9 cellular contexts compared by ENCODE assay signal in the genomic region with DNA sequence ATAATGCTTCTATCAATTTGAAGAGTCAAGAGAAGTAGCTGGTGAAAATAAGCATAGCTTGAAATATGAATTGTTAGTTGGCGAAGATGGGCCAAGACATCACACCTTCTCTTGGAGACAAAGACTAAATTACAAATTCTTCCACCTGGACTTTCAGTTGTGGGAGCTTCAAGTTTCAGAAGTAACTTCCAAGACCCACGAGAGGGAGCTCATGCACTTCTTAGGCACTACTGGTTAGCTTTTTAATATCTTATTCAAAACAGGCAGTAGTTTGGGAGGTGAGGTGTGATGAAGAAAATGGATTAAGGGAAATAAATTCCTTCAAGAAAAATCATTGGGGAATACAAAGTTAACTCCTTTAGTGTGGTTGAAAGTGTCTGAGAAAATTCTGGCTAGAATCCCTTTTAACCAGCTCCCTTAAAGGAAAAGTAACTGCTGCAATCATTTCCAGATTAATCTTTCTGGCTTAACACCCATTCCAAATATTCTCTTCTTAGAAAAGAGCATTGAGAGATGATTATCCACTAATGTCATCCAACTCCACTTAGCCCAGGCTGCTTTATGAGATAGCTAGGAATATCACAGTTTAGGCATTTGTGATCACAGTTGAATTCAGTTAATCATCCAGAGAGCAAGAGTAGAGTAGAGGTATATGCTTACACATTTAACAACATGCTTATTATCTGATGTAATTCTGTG.
DNase-seq lines count a peak whose midpoint lies in the region; ATAC-seq and TF ChIP-seq lines count a peak whose summit lies in the region.
"Had no signal": no experiment of that assay in that cellular context is flagged by ENCODE, and none has a peak within 500 bp of the region (broad histone marks: within the 10 kb centered on the region; RNA-seq: fewer than 3 reads in every experiment).

No MANE protein-coding gene starts in this region.

- ATAC-seq in activated CD8-positive, alpha-beta T cell treated with anti-CD3 and anti-CD28 coated beads for 36 hours = no peak
- ATAC-seq in GM19328 (IDR thresholded peaks at IDR 0.05; ENCODE audit: unreplicated experiment) = no peak
- ATAC-seq in GM21526 (IDR thresholded peaks at IDR 0.05; ENCODE audit: low FRiP score, unreplicated experiment) = no peak

- H3K9me3 ChIP-seq in transverse colon (no peaks in the 10 kb centered on the region), suprapubic skin (no peaks in the 10 kb centered on the region)

- H3K4me1 ChIP-seq in transverse colon (no peaks in the 10 kb centered on the region), suprapubic skin (no peaks in the 10 kb centered on the region)

- no peak for TF ChIP-seq EP300 in transverse colon (IDR thresholded peaks at IDR 0.05; ENCODE audit: low read depth)
- TF ChIP-seq EP300 in suprapubic skin (IDR thresholded peaks at IDR 0.05) = no peak

- H3K27ac Mint-ChIP-seq in activated CD8-positive, alpha-beta T cell treated with anti-CD3 and anti-CD28 coated beads for 36 hours = no peak overlapping the region

- TF ChIP-seq CTCF in GM06990 (IDR thresholded peaks at IDR 0.05; ENCODE audit: insufficient read depth, low read length, poor library complexity, severe bottlenecking) (peak; percentile 32), transverse colon (IDR thresholded peaks at IDR 0.05) (peak; percentile 34 to 49 (median 48)), suprapubic skin (IDR thresholded peaks at IDR 0.05) (peak in 1 of 2 donors; percentile 41)
- TF ChIP-seq CTCF in activated CD8-positive, alpha-beta T cell treated with anti-CD3 and anti-CD28 coated beads for 36 hours (IDR thresholded peaks at IDR 0.05) = no peak

- in situ Hi-C loops in transverse colon (cut with MboI; ENCODE audit: low pct_ligation_motif_present in 1 of 4, low pct_unique_long_range_greater_than_20kb in 1 of 4, low sequenced_read_pairs in 3 of 4) = no loop called here

- DNase-seq in GM06990 (ENCODE audit: extremely low read depth, insufficient read length) = no peak
- DNase-seq in NCI-H1092 (lab: John Stamatoyannopoulos, UW) = peak; percentile 75
- peak; percentile 28 for DNase-seq in activated CD8-positive, alpha-beta T cell treated with anti-CD3 and anti-CD28 coated beads for 36 hours
- peak; percentile 15 for DNase-seq in iPS DF 19.7 (ENCODE audit: low read depth, low spot score)
- DNase-seq in transverse colon = no peak
- no peak for DNase-seq in suprapubic skin (ENCODE audit: low spot score in 2 of 2)

- no peaks in the 10 kb centered on the region for H3K36me3 ChIP-seq in GM06990 (ENCODE audit: control insufficient read depth, insufficient read depth, low read length)
- H3K36me3 ChIP-seq in transverse colon = no peaks in the 10 kb centered on the region
- no peaks in the 10 kb centered on the region for H3K36me3 ChIP-seq in suprapubic skin

- no peak overlapping the region for H3K4me3 ChIP-seq in GM06990 (replicated peaks; ENCODE audit: low read depth, low read length)
- no peak overlapping the region for H3K4me3 ChIP-seq in transverse colon
- H3K4me3 ChIP-seq in suprapubic skin = no peak overlapping the region
- H3K4me3 ChIP-seq: skin epidermis had no signal

- CTCF ChIA-PET in activated CD8-positive, alpha-beta T cell treated with anti-CD3 and anti-CD28 coated beads for 36 hours (lab: Charles Lee) = interaction anchor here (0.9 to 2.0 kb wide), 4 partner anchors 141 to 149 kb away, joined by 3 to 8 read pairs (median 4); no protein-coding TSS in a partner anchor

- no peak for TF ChIP-seq POLR2A in transverse colon (IDR thresholded peaks at IDR 0.05)
- no peak for TF ChIP-seq POLR2A in suprapubic skin (IDR thresholded peaks at IDR 0.05)

- WGBS in transverse colon (ENCODE audit: low coverage in 1 of 2), 2 donors = 25 to 31% methylated on average over 2 of the region's 2 CpGs
- WGBS in suprapubic skin = 31% methylated on average over 2 of the region's 2 CpGs

- H3K27ac ChIP-seq in transverse colon = no peak overlapping the region
- H3K27ac ChIP-seq in suprapubic skin = no peak overlapping the region
- H3K27ac ChIP-seq: skin epidermis had no signal

- H3K27me3 ChIP-seq in GM06990 (replicated peaks; ENCODE audit: control insufficient read depth, insufficient read depth, low read length) (no peaks in the 10 kb centered on the region), transverse colon (no peaks in the 10 kb centered on the region), suprapubic skin (no peaks in the 10 kb centered on the region)

- H3K4me3 Mint-ChIP-seq in activated CD8-positive, alpha-beta T cell treated with anti-CD3 and anti-CD28 coated beads for 36 hours = no peak overlapping the region

- H3K9me3 Mint-ChIP-seq in activated CD8-positive, alpha-beta T cell treated with anti-CD3 and anti-CD28 coated beads for 36 hours = no peaks in the 10 kb centered on the region

- intact Hi-C loops in activated CD8-positive, alpha-beta T cell treated with anti-CD3 and anti-CD28 coated beads for 36 hours (cut with micrococcal nuclease) = loop anchor here (10.0 kb wide), 1 partner anchor 288 kb away; no protein-coding TSS in a partner anchor
- intact Hi-C loops in transverse colon (cut with DNase I; ENCODE audit: low total_unique reads) = loop anchor here (10.0 kb wide), 1 partner anchor 148 kb away; no protein-coding TSS in a partner anchor

- no peaks in the 10 kb centered on the region for H3K36me3 Mint-ChIP-seq in activated CD8-positive, alpha-beta T cell treated with anti-CD3 and anti-CD28 coated beads for 36 hours (ENCODE audit: low read depth)

- peaks cover 2% of the 10 kb centered on the region for H3K27me3 Mint-ChIP-seq in activated CD8-positive, alpha-beta T cell treated with anti-CD3 and anti-CD28 coated beads for 36 hours

- no peaks in the 10 kb centered on the region for H3K4me1 Mint-ChIP-seq in activated CD8-positive, alpha-beta T cell treated with anti-CD3 and anti-CD28 coated beads for 36 hours (ENCODE audit: low read depth)

- POLR2A ChIA-PET in activated CD8-positive, alpha-beta T cell treated with anti-CD3 and anti-CD28 coated beads for 36 hours (lab: Charles Lee) = no interaction called here

Comparison
In these comparisons a context has a peak if more than half of its experiments do, and no peak if none do; other contexts are left out.
1. DNase-seq: peak in NCI-H1092 (single experiment), activated CD8-positive, alpha-beta T cell treated with anti-CD3 and anti-CD28 coated beads for 36 hours (single experiment) and iPS DF 19.7 (single experiment); none in GM06990 (single experiment), transverse colon (single experiment) and suprapubic skin (0 of 2).